15 cellular contexts compared by ENCODE assay signal in the genomic region with DNA sequence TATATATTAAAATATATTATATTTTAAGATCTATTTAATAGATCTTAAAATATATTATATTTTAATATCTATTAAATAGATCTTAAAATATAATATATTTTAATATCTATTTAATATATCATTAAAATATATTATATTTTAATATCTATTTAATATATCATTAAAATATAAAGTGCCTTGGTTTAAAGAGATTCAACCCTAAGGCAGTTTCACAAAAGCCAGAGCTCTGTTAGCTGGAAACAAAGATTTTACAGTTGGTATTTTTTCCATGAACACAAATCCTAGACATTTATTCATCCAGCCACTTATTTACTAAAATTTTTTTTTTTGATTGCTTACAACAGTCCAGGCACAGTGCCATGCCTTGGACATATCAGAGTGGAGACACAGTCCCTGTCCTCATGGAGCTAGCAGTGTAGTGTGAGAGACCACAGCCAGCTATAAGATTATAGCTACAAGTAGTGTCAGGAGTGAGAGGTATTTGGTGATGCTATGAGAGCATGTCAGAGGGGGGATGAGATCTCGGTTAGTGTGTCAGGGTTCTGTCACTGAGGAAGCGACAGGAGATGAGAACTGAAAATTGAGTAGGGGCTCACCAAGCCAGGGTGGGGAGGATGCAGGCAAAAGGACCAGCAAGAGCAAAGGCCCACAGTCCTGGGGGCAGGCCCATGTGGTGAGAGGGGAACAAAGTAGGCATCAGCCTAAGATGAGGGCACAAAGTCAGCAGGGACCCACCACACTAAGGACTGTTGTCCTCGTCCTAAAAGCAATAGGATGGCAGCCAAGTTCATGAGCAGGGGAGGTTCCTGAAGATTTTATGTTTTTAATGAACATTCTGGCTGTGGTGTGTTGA.
"Had no signal": no experiment of that assay in that cellular context is flagged by ENCODE, and none has a peak within 500 bp of the region (broad histone marks: within the 10 kb centered on the region; RNA-seq: fewer than 3 reads in every experiment).

No MANE protein-coding gene starts in this region.

- ATAC-seq: body of pancreas, left colon, mucosa of descending colon had no signal

- H3K4me1 Mint-ChIP-seq: naive thymus-derived CD4-positive, alpha-beta T cell had no signal

- H3K4me1 ChIP-seq: body of pancreas, colonic mucosa, suprapubic skin had no signal

- H3K27me3 Mint-ChIP-seq: type B pancreatic cell had no signal

- H3K27ac ChIP-seq: body of pancreas, colonic mucosa, skin epidermis, suprapubic skin, WERI-Rb-1 had no signal

- H3K27me3 ChIP-seq: body of pancreas, colonic mucosa, suprapubic skin had no signal

- H3K4me3 Mint-ChIP-seq: naive thymus-derived CD4-positive, alpha-beta T cell; T-helper 1 cell treated with Interleukin-12 subunit alpha and Interleukin-12 subunit beta and Interleukin-4 antibody, amounts not matched to agents 30 μg/mL and 1 μg/mL, for 36 hours; type B pancreatic cell had no signal

- H3K4me3 ChIP-seq: body of pancreas, colonic mucosa, mucosa of descending colon, skin epidermis, suprapubic skin had no signal

- H3K36me3 Mint-ChIP-seq: naive thymus-derived CD4-positive, alpha-beta T cell; type B pancreatic cell had no signal

- H3K27ac Mint-ChIP-seq: naive thymus-derived CD4-positive, alpha-beta T cell; T-helper 1 cell treated with Interleukin-12 subunit alpha and Interleukin-12 subunit beta and Interleukin-4 antibody, amounts not matched to agents 30 μg/mL and 1 μg/mL, for 36 hours; type B pancreatic cell had no signal

- H3K9me3 Mint-ChIP-seq: T-helper 1 cell treated with Interleukin-12 subunit alpha and Interleukin-12 subunit beta and Interleukin-4 antibody, amounts not matched to agents 30 μg/mL and 1 μg/mL, for 36 hours; type B pancreatic cell had no signal

- DNase-seq: activated CD8-positive, alpha-beta memory T cell treated with anti-CD3 and anti-CD28 coated beads for 24 hours; central memory CD4-positive, alpha-beta T cell; colonic mucosa; left colon; mucosa of descending colon; nucleus accumbens; stimulated activated CD4-positive, alpha-beta T cell treated with anti-CD3 and anti-CD28 coated beads, Interleukin-4, amount 100 ng/mL, for 1 hour; stimulated activated naive CD4-positive, alpha-beta T cell treated with Interleukin-2 at 50 U/mL for 16 hours had no signal

- H3K9me3 ChIP-seq: body of pancreas, colonic mucosa, mucosa of descending colon, suprapubic skin had no signal
